ENCODE assay signal across 1 cellular context in genomic region chr17:62057696-62058095, GRCh38.
TF ChIP-seq lines count a peak whose summit lies in the region.

No MANE protein-coding gene starts in this region.

TF ChIP-seq in GM23338, 12 proteins besides CTCF, POLR2A, EP300 and RAD21 (continued from another document):
- TF ChIP-seq JUNB (IDR thresholded peaks at IDR 0.05; ENCODE audit: unreplicated experiment) = no peak
- TF ChIP-seq ZNF331 (CRISPR knock-in tag; IDR thresholded peaks at IDR 0.05; ENCODE audit: low read depth) = no peak
- no peak for TF ChIP-seq NANOG (IDR thresholded peaks at IDR 0.05; ENCODE audit: borderline replicate concordance)
- TF ChIP-seq REST (IDR thresholded peaks at IDR 0.05; ENCODE audit: unreplicated experiment) = no peak
- no peak for TF ChIP-seq POLR2AphosphoS5 (IDR thresholded peaks at IDR 0.05; ENCODE audit: low read depth)
